ENCODE assay signal across 1 cellular context in the genomic region with DNA sequence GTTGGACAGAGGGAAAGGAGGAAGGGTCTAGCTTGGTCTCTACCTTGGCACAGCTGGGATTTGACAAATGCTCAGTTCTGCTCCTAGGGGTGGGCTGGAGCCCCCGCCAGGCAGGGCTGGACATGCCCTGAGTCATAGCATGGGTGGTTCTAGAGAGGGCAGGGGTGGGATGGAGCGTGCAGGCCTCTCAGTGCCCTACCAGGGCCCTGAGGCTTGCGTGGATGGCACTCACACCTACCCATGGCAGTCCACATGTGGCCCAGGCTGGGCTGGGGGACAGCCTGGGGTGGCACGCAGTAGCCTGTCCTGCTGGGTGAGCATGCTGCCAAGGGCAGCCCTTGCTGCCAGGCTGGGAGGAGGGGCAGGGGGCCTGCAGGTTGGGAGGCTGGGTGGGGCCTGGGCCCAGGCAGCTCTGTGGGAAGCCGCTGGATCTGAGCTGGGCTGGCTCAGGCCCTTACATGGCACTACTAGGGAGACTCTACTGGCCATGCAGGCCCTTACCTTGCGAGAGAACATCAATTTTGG.
TF ChIP-seq lines count a peak whose summit lies in the region.

No MANE protein-coding gene starts in this region.

TF ChIP-seq in A549, 52 proteins besides CTCF, POLR2A, EP300 and RAD21 (continued from another document):
- TF ChIP-seq, protein P1, sequence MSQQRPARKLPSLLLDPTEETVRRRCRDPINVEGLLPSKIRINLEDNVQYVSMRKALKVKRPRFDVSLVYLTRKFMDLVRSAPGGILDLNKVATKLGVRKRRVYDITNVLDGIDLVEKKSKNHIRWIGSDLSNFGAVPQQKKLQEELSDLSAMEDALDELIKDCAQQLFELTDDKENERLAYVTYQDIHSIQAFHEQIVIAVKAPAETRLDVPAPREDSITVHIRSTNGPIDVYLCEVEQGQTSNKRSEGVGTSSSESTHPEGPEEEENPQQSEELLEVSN (IDR thresholded peaks at IDR 0.05; ENCODE audit: borderline replicate concordance, low read depth) = no peak
- TF ChIP-seq FOSB (CRISPR knock-in tag; IDR thresholded peaks at IDR 0.05) = no peak
- no peak for TF ChIP-seq ZNF302 (CRISPR knock-in tag; IDR thresholded peaks at IDR 0.05)
- TF ChIP-seq KDM5A (IDR thresholded peaks at IDR 0.05) = no peak
- TF ChIP-seq BHLHE40 (IDR thresholded peaks at IDR 0.05; ENCODE audit: low read depth, low read length) = no peak
- TF ChIP-seq FOSL2 (IDR thresholded peaks at IDR 0.05) = no peak
- TF ChIP-seq FOSL2 (CRISPR knock-in tag; IDR thresholded peaks at IDR 0.05) = no peak
TF ChIP-seq in A549: peak in this region for 0.
